ENCODE assay signal across 1 cellular context in the genomic region with DNA sequence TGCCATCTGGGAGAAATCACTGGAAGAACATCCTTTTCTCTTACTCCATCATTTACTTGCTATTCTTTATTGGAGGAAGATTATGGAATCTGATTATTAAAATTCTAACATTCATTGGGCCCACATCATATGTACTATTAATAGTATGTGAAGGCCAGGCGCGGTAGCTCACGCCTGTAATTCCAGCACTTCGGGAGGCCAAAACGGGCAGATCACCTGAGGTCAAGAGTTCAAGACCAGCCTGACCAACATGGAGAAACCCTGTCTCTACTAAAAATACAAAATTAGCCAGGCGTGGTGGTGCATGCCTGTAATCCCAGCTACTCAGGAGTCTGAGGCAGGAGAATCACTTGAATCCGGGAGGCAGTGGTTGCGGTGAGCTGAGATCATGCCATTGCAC.
DNase-seq lines count a peak whose midpoint lies in the region; TF ChIP-seq lines count a peak whose summit lies in the region.
"Not testable (repeated sequence)": the region's sequence is repeated elsewhere in the genome, so short reads cannot be mapped to it uniquely, and the experiment has no call there.

No MANE protein-coding gene starts in this region.

- DNase-seq in spleen, result peak; percentile 16

- WGBS in spleen, 5 donors, result 85 to 90% (median 86%) methylated on average over 8 of the region's 8 CpGs

- not testable (repeated sequence) for H3K36me3 ChIP-seq in spleen

- H3K4me1 ChIP-seq in spleen, result not testable (repeated sequence)

- H3K27me3 ChIP-seq in spleen (replicated peaks in 1 of 7), result not testable (repeated sequence)

- not testable (repeated sequence) for H3K27ac ChIP-seq in spleen

- H3K9me3 ChIP-seq in spleen, result not testable (repeated sequence)

- TF ChIP-seq POLR2A in spleen (IDR thresholded peaks at IDR 0.05), result not testable (repeated sequence)

- TF ChIP-seq CTCF in spleen (IDR thresholded peaks at IDR 0.05 in 8 of 11, conservative IDR thresholded peaks at IDR 0.05 in 3 of 11), result not testable (repeated sequence)

- H3K4me3 ChIP-seq in spleen, result not testable (repeated sequence)

- intact Hi-C loops in spleen (cut with DNase I; ENCODE audit: low total_unique reads), result not testable (repeated sequence)
